Comparison of ENCODE assay signal across 11 cellular contexts in the genomic region with DNA sequence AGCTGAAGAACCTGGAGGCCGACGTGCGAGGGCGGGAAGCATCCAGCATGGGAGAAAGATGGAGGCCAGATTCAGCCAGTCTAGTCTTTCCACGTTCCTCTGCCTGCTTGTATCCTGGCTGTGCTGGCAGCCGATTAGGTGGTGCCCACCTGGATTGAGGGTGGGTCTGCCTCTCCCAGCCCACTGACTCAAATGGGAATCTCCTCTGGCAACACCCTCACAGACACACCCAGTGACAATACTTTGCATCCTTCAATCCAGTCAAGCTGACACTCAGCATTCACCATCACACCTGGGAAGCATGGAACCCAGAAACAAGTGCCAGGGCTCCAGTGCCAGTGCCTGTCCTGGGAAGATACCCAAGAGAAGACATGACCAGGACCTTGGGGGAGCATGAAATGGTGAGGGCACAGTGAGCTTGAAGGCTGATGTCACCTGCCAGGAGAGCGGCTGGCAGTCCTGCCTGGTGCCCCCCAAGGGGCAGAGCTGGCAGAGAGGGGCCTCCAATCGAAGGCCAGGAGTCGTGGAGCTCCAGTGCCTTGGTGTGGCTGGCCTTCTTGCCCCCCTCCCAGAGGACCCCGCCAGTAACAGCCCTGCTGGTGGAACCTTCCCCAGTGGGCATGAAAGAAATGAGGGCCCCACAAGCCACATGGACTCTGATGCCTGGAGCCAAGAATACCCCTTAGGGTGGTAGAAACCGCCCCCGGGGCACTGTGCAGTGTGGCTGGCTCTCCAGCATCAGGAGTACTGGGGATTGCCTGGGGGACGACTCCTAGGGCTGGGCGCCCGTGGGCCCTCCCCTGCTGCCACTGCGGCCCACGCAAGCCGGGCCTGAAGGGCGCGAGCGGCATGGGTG. TPM values are rescaled to one million over a fixed set of nuclear protein-coding genes. Genes with fewer than 3 reads are reported as not detected.
DNase-seq lines count a peak whose midpoint lies in the region; ATAC-seq and TF ChIP-seq lines count a peak whose summit lies in the region.
"Had no signal": no experiment of that assay in that cellular context is flagged by ENCODE, and none has a peak within 500 bp of the region (broad histone marks: within the 10 kb centered on the region; RNA-seq: fewer than 3 reads in every experiment).

No MANE protein-coding gene starts in this region.

- no peaks in the 10 kb centered on the region for H3K4me1 Mint-ChIP-seq in Calu3 (ENCODE audit: low read depth, unreplicated experiment)
- H3K4me1 Mint-ChIP-seq in glutamatergic neuron (ENCODE audit: low read depth, unreplicated experiment): no peaks in the 10 kb centered on the region
- H3K4me1 Mint-ChIP-seq in activated naive CD4-positive, alpha-beta T cell treated with anti-CD3 and anti-CD28 coated beads for 36 hours (ENCODE audit: low read depth): peaks cover 8% of the 10 kb centered on the region

- H3K36me3 Mint-ChIP-seq in Calu3 (ENCODE audit: insufficient read depth, unreplicated experiment) (peaks cover 36% of the 10 kb centered on the region), glutamatergic neuron (ENCODE audit: unreplicated experiment) (no peaks in the 10 kb centered on the region)
- peaks cover 22% of the 10 kb centered on the region for H3K36me3 Mint-ChIP-seq in activated naive CD4-positive, alpha-beta T cell treated with anti-CD3 and anti-CD28 coated beads for 36 hours (ENCODE audit: low read depth)

- TF ChIP-seq CTCF in Calu3 (IDR thresholded peaks at IDR 0.05; ENCODE audit: unreplicated experiment) (no peak), glutamatergic neuron (IDR thresholded peaks at IDR 0.05; ENCODE audit: partially characterized antibody, unreplicated experiment) (no peak)

- DNase-seq in Calu3: no peak
- DNase-seq in glutamatergic neuron: no peak
- peak; percentile 28 for DNase-seq in retina
- DNase-seq in NCI-H2081 treated with DMSO at 0.1 percent for 48 hours (lab: John Stamatoyannopoulos, UW): no peak
- DNase-seq in NCI-H69 (lab: John Stamatoyannopoulos, UW): no peak
- DNase-seq in activated naive CD4-positive, alpha-beta T cell treated with anti-CD3 and anti-CD28 coated beads for 36 hours: no peak
- DNase-seq: Karpas-422, NCI-H748 treated with DMSO at 0.1 percent for 48 hours, occipital lobe had no signal

- peaks cover 16% of the 10 kb centered on the region for H3K27me3 Mint-ChIP-seq in Calu3 (ENCODE audit: unreplicated experiment)
- H3K27me3 Mint-ChIP-seq in glutamatergic neuron (ENCODE audit: unreplicated experiment): peaks cover 5% of the 10 kb centered on the region
- peaks cover 9% of the 10 kb centered on the region for H3K27me3 Mint-ChIP-seq in activated naive CD4-positive, alpha-beta T cell treated with anti-CD3 and anti-CD28 coated beads for 36 hours (ENCODE audit: low read depth)

- H3K4me3 Mint-ChIP-seq in Calu3 (ENCODE audit: low read depth, unreplicated experiment): peak overlapping the region; percentile 8
- peak overlapping the region; percentile 57 for H3K4me3 Mint-ChIP-seq in glutamatergic neuron (ENCODE audit: unreplicated experiment)
- no peak overlapping the region for H3K4me3 Mint-ChIP-seq in activated naive CD4-positive, alpha-beta T cell treated with anti-CD3 and anti-CD28 coated beads for 36 hours

- intact Hi-C loops in Calu3 (cut with micrococcal nuclease; ENCODE audit: unreplicated experiment): no loop called here
- intact Hi-C loops in activated naive CD4-positive, alpha-beta T cell treated with anti-CD3 and anti-CD28 coated beads for 36 hours (cut with micrococcal nuclease): no loop called here

- ATAC-seq in SK-N-SH treated with all-trans-retinoic acid at 6 μM for 48 hours (peak; percentile 3), GM19452 (IDR thresholded peaks at IDR 0.05; ENCODE audit: unreplicated experiment) (no peak)

- H3K27ac Mint-ChIP-seq in Calu3 (ENCODE audit: unreplicated experiment) (peak overlapping the region; percentile 33), glutamatergic neuron (ENCODE audit: unreplicated experiment) (no peak overlapping the region)
- no peak overlapping the region for H3K27ac Mint-ChIP-seq in activated naive CD4-positive, alpha-beta T cell treated with anti-CD3 and anti-CD28 coated beads for 36 hours

- no peaks in the 10 kb centered on the region for H3K9me3 Mint-ChIP-seq in Calu3 (ENCODE audit: low read depth, unreplicated experiment)
- peaks cover 4% of the 10 kb centered on the region for H3K9me3 Mint-ChIP-seq in glutamatergic neuron (ENCODE audit: unreplicated experiment)
- H3K9me3 Mint-ChIP-seq in activated naive CD4-positive, alpha-beta T cell treated with anti-CD3 and anti-CD28 coated beads for 36 hours: no peaks in the 10 kb centered on the region

- CTCF ChIA-PET in Calu3 (lab: Charles Lee): no interaction called here
- CTCF ChIA-PET in activated naive CD4-positive, alpha-beta T cell treated with anti-CD3 and anti-CD28 coated beads for 36 hours (lab: Charles Lee): no interaction called here

- BruUV-seq in Calu3 (replicated peaks; lab: Mats Ljungman, UMichigan): TSS peak; percentile 36

TF ChIP-seq in SK-N-SH treated with all-trans-retinoic acid at 6 μM for 48 hours, 23 proteins besides CTCF, POLR2A, EP300 and RAD21:
- TF ChIP-seq TOX (CRISPR knock-in tag; IDR thresholded peaks at IDR 0.05; ENCODE audit: borderline replicate concordance): no peak

RNA-seq across cellular contexts. Expression of a gene that starts 0.6 kb away (rescaled TPM):
- total RNA-seq in Calu3 (2022) (0.27 and 0.47 TPM in 2 replicates), glutamatergic neuron (ENCODE audit: unreplicated experiment) (0.96 TPM)
- under 1 TPM; 0.12 to 0.19 TPM for total RNA-seq in activated naive CD4-positive, alpha-beta T cell treated with anti-CD3 and anti-CD28 coated beads for 36 hours

RNA-seq across cellular contexts. Expression of a gene that starts 9.8 kb away (rescaled TPM):
- total RNA-seq in Calu3 (2022) (58.4 and 60.9 TPM in 2 replicates), glutamatergic neuron (ENCODE audit: unreplicated experiment) (63.0 TPM)
- total RNA-seq in activated naive CD4-positive, alpha-beta T cell treated with anti-CD3 and anti-CD28 coated beads for 36 hours: 10 to 100 TPM; 15.9 to 16.6 TPM

RNA-seq across cellular contexts. Expression of a gene that starts 9.9 kb away (rescaled TPM):
- total RNA-seq in Calu3 (2022): 110 and 113 TPM in 2 replicates
- 118 TPM for total RNA-seq in glutamatergic neuron (ENCODE audit: unreplicated experiment)
- 100 to 1,000 TPM; 171 to 182 TPM for total RNA-seq in activated naive CD4-positive, alpha-beta T cell treated with anti-CD3 and anti-CD28 coated beads for 36 hours

RNA-seq across cellular contexts. Expression of a gene that starts 10.0 kb away (rescaled TPM):
- total RNA-seq in Calu3 (2022): 118 and 122 TPM in 2 replicates
- 80.6 TPM for total RNA-seq in glutamatergic neuron (ENCODE audit: unreplicated experiment)
- total RNA-seq in activated naive CD4-positive, alpha-beta T cell treated with anti-CD3 and anti-CD28 coated beads for 36 hours: 100 to 1,000 TPM; 213 to 217 TPM

RNA-seq across cellular contexts. Expression of a gene that starts 16.6 kb away (rescaled TPM):
- total RNA-seq in Calu3 (2022) (50.3 and 56.0 TPM in 2 replicates), glutamatergic neuron (ENCODE audit: unreplicated experiment) (38.7 TPM)
- total RNA-seq in activated naive CD4-positive, alpha-beta T cell treated with anti-CD3 and anti-CD28 coated beads for 36 hours: 10 to 100 TPM; 18.8 to 22.1 TPM
